9 cellular contexts compared by ENCODE assay signal in genomic region chr4:1216869-1217294, GRCh38. TPM values are rescaled to one million over a fixed set of nuclear protein-coding genes. Genes with fewer than 3 reads are reported as not detected.
DNase-seq lines count a peak whose midpoint lies in the region; ATAC-seq, FAIRE-seq and TF ChIP-seq lines count a peak whose summit lies in the region.
"Had no signal": no experiment of that assay in that cellular context is flagged by ENCODE, and none has a peak within 500 bp of the region (broad histone marks: within the 10 kb centered on the region; RNA-seq: fewer than 3 reads in every experiment).

No MANE protein-coding gene starts in this region.

- H3K4me1 Mint-ChIP-seq in activated naive CD8-positive, alpha-beta T cell treated with anti-CD3 and anti-CD28 coated beads for 36 hours: peaks cover 28% of the 10 kb centered on the region

- ATAC-seq in GM18868 (IDR thresholded peaks at IDR 0.05; ENCODE audit: unreplicated experiment) (no peak), GM21360 (IDR thresholded peaks at IDR 0.05; ENCODE audit: unreplicated experiment) (no peak), HG03460 (IDR thresholded peaks at IDR 0.05; ENCODE audit: unreplicated experiment) (no peak)

- no peaks in the 10 kb centered on the region for H3K27me3 Mint-ChIP-seq in activated naive CD8-positive, alpha-beta T cell treated with anti-CD3 and anti-CD28 coated beads for 36 hours

- H3K27ac Mint-ChIP-seq in activated naive CD8-positive, alpha-beta T cell treated with anti-CD3 and anti-CD28 coated beads for 36 hours: peak overlapping the region; percentile 88

- TF ChIP-seq POLR2A in GM12891 (IDR thresholded peaks at IDR 0.05; ENCODE audit: low read depth, low read length): no peak

- FAIRE-seq in GM12891 (lab: Jason Lieb, UNC): peak; percentile 89

- peak overlapping the region; percentile 69 for H3K4me3 Mint-ChIP-seq in activated naive CD8-positive, alpha-beta T cell treated with anti-CD3 and anti-CD28 coated beads for 36 hours

- peaks cover 46% of the 10 kb centered on the region for H3K36me3 Mint-ChIP-seq in activated naive CD8-positive, alpha-beta T cell treated with anti-CD3 and anti-CD28 coated beads for 36 hours

- DNase-seq in GM12891 (ENCODE audit: insufficient read length, low spot score) (peak; percentile 64), UCSD-AML1 (lab: John Stamatoyannopoulos, UW; ENCODE audit: unreplicated experiment) (peak; percentile 74), HK-2 (ENCODE audit: unreplicated experiment) (no peak)
- DNase-seq in activated naive CD8-positive, alpha-beta T cell treated with anti-CD3 and anti-CD28 coated beads for 36 hours: peak; percentile 76
- peak; percentile 72 for DNase-seq in stimulated activated CD4-positive, alpha-beta T cell treated with anti-CD3 and anti-CD28 coated beads, Interleukin-1b, Interleukin-23, amount 100 ng/mL, for 48 hours
- DNase-seq: sigmoid colon had no signal

- H3K9me3 Mint-ChIP-seq in activated naive CD8-positive, alpha-beta T cell treated with anti-CD3 and anti-CD28 coated beads for 36 hours: peaks cover 2% of the 10 kb centered on the region

TF ChIP-seq in GM12891, 5 proteins besides CTCF, POLR2A, EP300 and RAD21:
- no peak for TF ChIP-seq POLR2AphosphoS5 (IDR thresholded peaks at IDR 0.05; ENCODE audit: low read depth, low read length)
- TF ChIP-seq SPI1 (IDR thresholded peaks at IDR 0.05; ENCODE audit: low read depth, low read length): peak; percentile 51; the same call in 1 of the 2 replicates
- no peak for TF ChIP-seq TAF1 (IDR thresholded peaks at IDR 0.05; ENCODE audit: low read depth, low read length)

RNA-seq across cellular contexts. Expression of gene CTBP1, which starts 32.0 kb away (rescaled TPM):
- 97.8 TPM for polyA plus RNA-seq in GM12891 (2012; ENCODE audit: low read depth, missing spikeins)
- total RNA-seq in activated naive CD8-positive, alpha-beta T cell treated with anti-CD3 and anti-CD28 coated beads for 36 hours: 100 to 1,000 TPM; 135 to 141 TPM

RNA-seq across cellular contexts. Expression of gene SPON2, which starts 44.5 kb away (rescaled TPM):
- polyA plus RNA-seq in GM12891 (2012; ENCODE audit: low read depth, missing spikeins): 2.4 TPM
- 1 to 10 TPM; 6.5 to 6.8 TPM for total RNA-seq in activated naive CD8-positive, alpha-beta T cell treated with anti-CD3 and anti-CD28 coated beads for 36 hours
